ENCODE assay signal across 11 cellular contexts in genomic region chr15:57607570-57608000, GRCh38. TPM values are rescaled to one million over a fixed set of nuclear protein-coding genes. Genes with fewer than 3 reads are reported as not detected.
DNase-seq lines count a peak whose midpoint lies in the region; ATAC-seq and TF ChIP-seq lines count a peak whose summit lies in the region.
"Had no signal": no experiment of that assay in that cellular context is flagged by ENCODE, and none has a peak within 500 bp of the region (broad histone marks: within the 10 kb centered on the region; RNA-seq: fewer than 3 reads in every experiment).

No MANE protein-coding gene starts in this region.

- DNase-seq in HPDE6-E6E7 (ENCODE audit: extremely low spot score) (peak; percentile 65), astrocyte of the hippocampus (ENCODE audit: low read depth, low spot score) (peak; percentile 34), heart right ventricle (peak in 1 of 2 donors; percentile 42), GM10266 (ENCODE audit: extremely low spot score) (no peak), NCI-H1417 treated with DMSO at 0.1 percent for 48 hours (lab: John Stamatoyannopoulos, UW) (no peak), NCI-H2196 (lab: John Stamatoyannopoulos, UW; ENCODE audit: unreplicated experiment) (no peak), activated T-cell treated with anti-CD3 and anti-CD28 coated beads for 4 hours (no peak)
- DNase-seq: activated naive CD8-positive, alpha-beta T cell treated with anti-CD3 and anti-CD28 coated beads for 36 hours; natural killer cell; stimulated activated CD4-positive, alpha-beta T cell treated with anti-CD3 and anti-CD28 coated beads, Interleukin-4, amount 100 ng/mL, for 24 hours had no signal

- H3K9ac ChIP-seq in stomach smooth muscle (ENCODE audit: low read length in 2 of 2), result no peak overlapping the region

- peak overlapping the region; percentile 30 to 94 (median 84) for H3K27ac ChIP-seq in heart right ventricle
- H3K27ac ChIP-seq in stomach smooth muscle (ENCODE audit: low read length), result peak overlapping the region; percentile 37

- WGBS in heart right ventricle, 2 donors, result 52 to 54% methylated on average over 3 of the region's 3 CpGs

- H3K9me3 ChIP-seq in heart right ventricle (no peaks in the 10 kb centered on the region), stomach smooth muscle (ENCODE audit: control insufficient read depth in 2 of 2, low read length in 2 of 2) (no peaks in the 10 kb centered on the region)

- H3K36me3 ChIP-seq in heart right ventricle (peaks cover 0 to 39% (median 0%) of the 10 kb centered on the region in 9 donors), stomach smooth muscle (ENCODE audit: control insufficient read depth in 2 of 2, insufficient read depth in 2 of 2, low read length in 2 of 2) (peaks cover 0 to 3% of the 10 kb centered on the region in 2 donors)

- H3K4me1 ChIP-seq in heart right ventricle (peaks cover 7 to 97% (median 38%) of the 10 kb centered on the region in 9 donors), stomach smooth muscle (ENCODE audit: control insufficient read depth, insufficient read depth, low read length) (peaks cover 38% of the 10 kb centered on the region)

- ATAC-seq in heart right ventricle, result peak in 7 of 8 donors; percentile 16 to 86 (median 36)
- ATAC-seq: natural killer cell had no signal

- H3K27me3 ChIP-seq in heart right ventricle (no peaks in the 10 kb centered on the region), stomach smooth muscle (ENCODE audit: control insufficient read depth in 1 of 2, insufficient read depth in 2 of 2, low read length in 2 of 2) (no peaks in the 10 kb centered on the region)

- no peak for TF ChIP-seq CTCF in heart right ventricle (IDR thresholded peaks at IDR 0.05)
- TF ChIP-seq CTCF in GM10266 (IDR thresholded peaks at IDR 0.05; ENCODE audit: control insufficient read depth, insufficient read depth, low read depth, missing control alignments), result no peak

- intact Hi-C loops in heart right ventricle (cut with DNase I), result no loop called here

- H3K4me3 ChIP-seq in heart right ventricle (no peak overlapping the region), stomach smooth muscle (ENCODE audit: low read length in 2 of 2) (no peak overlapping the region)

RNA-seq across cellular contexts. Expression of gene MYZAP, which starts 15.9 kb away (rescaled TPM):
- 1,000 to 10,000 TPM in 4 of 10 donors, 100 to 1,000 TPM in 6; 505 to 1,280 (median 954) TPM for total RNA-seq in heart right ventricle
- polyA plus RNA-seq in heart right ventricle, result 100 to 1,000 TPM; 197 to 303 TPM
- total RNA-seq: activated naive CD8-positive, alpha-beta T cell treated with anti-CD3 and anti-CD28 coated beads for 36 hours; natural killer cell had no signal

Comparison
In these comparisons a context has a peak if more than half of its experiments do, and no peak if none do; other contexts are left out.
1. DNase-seq: peak in HPDE6-E6E7 (single experiment) and astrocyte of the hippocampus (single experiment); none in GM10266 (single experiment), NCI-H1417 treated with DMSO at 0.1 percent for 48 hours (single experiment), NCI-H2196 (single experiment) and activated T-cell treated with anti-CD3 and anti-CD28 coated beads for 4 hours (single experiment).